ENCODE assay signal across 8 cellular contexts in genomic region chr14:32896979-32897723, GRCh38. TPM values are rescaled to one million over a fixed set of nuclear protein-coding genes. Genes with fewer than 3 reads are reported as not detected.
DNase-seq lines count a peak whose midpoint lies in the region; ATAC-seq and TF ChIP-seq lines count a peak whose summit lies in the region.

No MANE protein-coding gene starts in this region.

- TF ChIP-seq CTCF in CD14-positive monocyte (IDR thresholded peaks at IDR 0.05), result no peak
- TF ChIP-seq CTCF in coronary artery (IDR thresholded peaks at IDR 0.05), result no peak

- no peaks in the 10 kb centered on the region for H3K36me3 ChIP-seq in muscle layer of duodenum (ENCODE audit: control insufficient read depth in 1 of 2, insufficient read depth in 2 of 2, low read length in 2 of 2)

- H3K9me3 ChIP-seq in muscle layer of duodenum (ENCODE audit: control insufficient read depth in 1 of 2, low read length in 2 of 2), result no peaks in the 10 kb centered on the region

- no peaks in the 10 kb centered on the region for H3K4me1 ChIP-seq in muscle layer of duodenum (ENCODE audit: control insufficient read depth in 1 of 2, insufficient read depth in 2 of 2, low read length in 2 of 2)

- peaks cover 0 to 2% (median 2%) of the 10 kb centered on the region in 3 donors for H3K27me3 Mint-ChIP-seq in CD14-positive monocyte (ENCODE audit: low read depth in 3 of 3)

- intact Hi-C loops in CD14-positive monocyte (cut with micrococcal nuclease), result no loop called here

- no peaks in the 10 kb centered on the region for H3K9me3 Mint-ChIP-seq in CD14-positive monocyte

- H3K4me3 Mint-ChIP-seq in CD14-positive monocyte, result peak overlapping the region; percentile 64 to 92

- H3K4me1 Mint-ChIP-seq in CD14-positive monocyte, result peaks cover 5% of the 10 kb centered on the region

- H3K27ac Mint-ChIP-seq in CD14-positive monocyte, result peak overlapping the region in 3 of 7 donors; percentile 1 to 82 (median 22)

- no peak for ATAC-seq in HG03354 (IDR thresholded peaks at IDR 0.05; ENCODE audit: poor library complexity, severe bottlenecking, unreplicated experiment)
- ATAC-seq in GM18870 (IDR thresholded peaks at IDR 0.05; ENCODE audit: unreplicated experiment), result no peak
- no peak for ATAC-seq in GM21723 (IDR thresholded peaks at IDR 0.05; ENCODE audit: unreplicated experiment)

- no peaks in the 10 kb centered on the region for H3K36me3 Mint-ChIP-seq in CD14-positive monocyte

- H3K27ac ChIP-seq in coronary artery (peak overlapping the region; percentile 47 to 53), muscle layer of duodenum (ENCODE audit: low read length) (peak overlapping the region; percentile 83)

- DNase-seq in CD14-positive monocyte (ENCODE audit: low spot score), result no peak
- DNase-seq in NCI-H2107 treated with DMSO at 0.1 percent for 48 hours (lab: John Stamatoyannopoulos, UW; ENCODE audit: unreplicated experiment), result peak; percentile 76
- no peak for DNase-seq in coronary artery (ENCODE audit: low spot score)
- no peak for DNase-seq in NCI-H146 treated with DMSO at 0.1 percent for 48 hours (lab: John Stamatoyannopoulos, UW; ENCODE audit: unreplicated experiment)

- H3K27me3 ChIP-seq in muscle layer of duodenum (ENCODE audit: low read depth, low read length), result no peaks in the 10 kb centered on the region

- H3K4me3 ChIP-seq in coronary artery (peak overlapping the region; percentile 67), muscle layer of duodenum (ENCODE audit: low read depth in 1 of 2, low read length in 2 of 2) (peak overlapping the region; percentile 69 to 84)

RNA-seq across cellular contexts. Expression of gene NPAS3, which starts 41.5 kb away (rescaled TPM):
- polyA plus RNA-seq in CD14-positive monocyte, result not detected
